In genomic region chr19:51552996-51553725, GRCh38 we compare ENCODE assay signal across 1 cellular context.
TF ChIP-seq lines count a peak whose summit lies in the region.

No MANE protein-coding gene starts in this region.

TF ChIP-seq in A549, 52 proteins besides CTCF, POLR2A, EP300 and RAD21 (continued from another document):
- TF ChIP-seq REST (IDR thresholded peaks at IDR 0.05) (peak; percentile 98), PBX3 (IDR thresholded peaks at IDR 0.05) (no peak)
TF ChIP-seq in A549: peak in this region for 3.
